In genomic region chr7:128837521-128837921, GRCh38 we compare ENCODE assay signal across 16 cellular contexts. TPM values are rescaled to one million over a fixed set of nuclear protein-coding genes. Genes with fewer than 3 reads are reported as not detected.
"Had no signal": no experiment of that assay in that cellular context is flagged by ENCODE, and none has a peak within 500 bp of the region (broad histone marks: within the 10 kb centered on the region; RNA-seq: fewer than 3 reads in every experiment).

No MANE protein-coding gene starts in this region.

- H3K36me3 Mint-ChIP-seq: activated naive CD8-positive, alpha-beta T cell treated with anti-CD3 and anti-CD28 coated beads for 36 hours; naive thymus-derived CD8-positive, alpha-beta T cell had no signal

- H3K9me3 ChIP-seq: ascending aorta, thyroid gland had no signal

- H3K27ac Mint-ChIP-seq: activated naive CD8-positive, alpha-beta T cell treated with anti-CD3 and anti-CD28 coated beads for 36 hours; naive thymus-derived CD8-positive, alpha-beta T cell; progenitor cell of endocrine pancreas; stimulated activated naive CD8-positive, alpha-beta T cell treated with anti-CD3 and anti-CD28 coated beads, Interleukin-15, amount 100 ng/mL, for 72 hours had no signal

- H3K4me3 Mint-ChIP-seq: naive thymus-derived CD8-positive, alpha-beta T cell; stimulated activated naive CD8-positive, alpha-beta T cell treated with anti-CD3 and anti-CD28 coated beads, Interleukin-15, amount 100 ng/mL, for 72 hours had no signal

- H3K27me3 ChIP-seq: ascending aorta, thyroid gland had no signal

- H3K27me3 Mint-ChIP-seq: activated naive CD8-positive, alpha-beta T cell treated with anti-CD3 and anti-CD28 coated beads for 36 hours; naive thymus-derived CD8-positive, alpha-beta T cell had no signal

- H3K27ac ChIP-seq: epithelial cell of prostate, thyroid gland had no signal

- H3K4me3 ChIP-seq: ascending aorta, coronary artery, thyroid gland had no signal

- H3K36me3 ChIP-seq: thyroid gland had no signal

- DNase-seq: activated CD4-positive, alpha-beta T cell treated with anti-CD3 and anti-CD28 coated beads, Interleukin-2, amount 50 U/mL, for 4 hours; activated CD4-positive, CD25-positive, alpha-beta regulatory T cell treated with anti-CD3 and anti-CD28 coated beads, Interleukin-2, amount 50 U/mL, for 72 hours; activated gamma-delta T cell treated with Interleukin-2 at 50 U/mL for 16 hours; activated naive CD8-positive, alpha-beta T cell treated with anti-CD3 and anti-CD28 coated beads for 36 hours; activated T-cell treated with anti-CD3 and anti-CD28 coated beads, Interleukin-2, amount 50 U/mL, for 48 hours; effector CD8-positive, alpha-beta T cell; left colon; mammary epithelial cell; naive thymus-derived CD8-positive, alpha-beta T cell; stimulated activated CD4-positive, alpha-beta T cell treated with anti-CD3 and anti-CD28 coated beads, Interleukin-4, amount 100 ng/mL, for 24 hours; stimulated activated naive CD8-positive, alpha-beta T cell treated with anti-CD3 and anti-CD28 coated beads, Interleukin-15, amount 100 ng/mL, for 72 hours; thyroid gland had no signal

- H3K9me3 Mint-ChIP-seq: activated naive CD8-positive, alpha-beta T cell treated with anti-CD3 and anti-CD28 coated beads for 36 hours; naive thymus-derived CD8-positive, alpha-beta T cell; stimulated activated naive CD8-positive, alpha-beta T cell treated with anti-CD3 and anti-CD28 coated beads, Interleukin-15, amount 100 ng/mL, for 72 hours had no signal

- ATAC-seq: left colon; naive thymus-derived CD8-positive, alpha-beta T cell had no signal

RNA-seq across cellular contexts. Expression of gene FLNC, which starts 7.3 kb away (rescaled TPM):
- total RNA-seq: naive thymus-derived CD8-positive, alpha-beta T cell had no signal
